ENCODE assay signal across 13 cellular contexts in genomic region chr20:37348643-37349516, GRCh38. TPM values are rescaled to one million over a fixed set of nuclear protein-coding genes. Genes with fewer than 3 reads are reported as not detected.
DNase-seq lines count a peak whose midpoint lies in the region; FAIRE-seq and TF ChIP-seq lines count a peak whose summit lies in the region.
"Had no signal": no experiment of that assay in that cellular context is flagged by ENCODE, and none has a peak within 500 bp of the region (broad histone marks: within the 10 kb centered on the region; RNA-seq: fewer than 3 reads in every experiment).

No MANE protein-coding gene starts in this region.

- H3K36me3 ChIP-seq in HUES6 (ENCODE audit: control insufficient read depth, insufficient read depth, low read length) (peaks cover 36% of the 10 kb centered on the region; the same call in 1 of the 2 replicates), H1 (ENCODE audit: control insufficient read depth in 2 of 4, insufficient read depth in 4 of 4, low read length in 3 of 4) (peaks cover 0 to 4% (median 0%) of the 10 kb centered on the region in 4 experiments; a peak in 3 of 8 replicates)

- H3K9me3 Mint-ChIP-seq in CD14-positive monocyte, result peaks cover 0 to 6% (median 0%) of the 10 kb centered on the region in 7 donors
- no peaks in the 10 kb centered on the region for H3K9me3 Mint-ChIP-seq in progenitor cell of endocrine pancreas (ENCODE audit: low read depth)

- no peak overlapping the region for H3K4me2 ChIP-seq in H1 (ENCODE audit: insufficient read depth in 1 of 2, low read depth in 2 of 2, low read length in 2 of 2)

- no peak for TF ChIP-seq CTCF in CD14-positive monocyte (IDR thresholded peaks at IDR 0.05)
- no peak for TF ChIP-seq CTCF in H1 (IDR thresholded peaks at IDR 0.05; ENCODE audit: control extremely low read depth in 1 of 3, insufficient read depth in 1 of 3, low read depth in 1 of 3, low read length in 3 of 3)
- no peak for TF ChIP-seq CTCF in progenitor cell of endocrine pancreas (IDR thresholded peaks at IDR 0.05; ENCODE audit: unreplicated experiment)

- no peak overlapping the region for H3K56ac ChIP-seq in H1 (replicated peaks; ENCODE audit: insufficient read length, low read depth, low read length)

- TF ChIP-seq POLR2A in H1 (IDR thresholded peaks at IDR 0.05; ENCODE audit: control extremely low read depth in 1 of 2, low read depth in 2 of 2, low read length in 2 of 2), result no peak

- TF ChIP-seq RAD21 in H1 (IDR thresholded peaks at IDR 0.05 in 1 of 2, conservative IDR thresholded peaks at IDR 0.05 in 1 of 2; ENCODE audit: low read depth in 2 of 2, low read length in 2 of 2), result no peak

- H3K23ac ChIP-seq in H1 (ENCODE audit: insufficient read length), result no peak overlapping the region

- H3K4me1 Mint-ChIP-seq in CD14-positive monocyte, result peaks cover 60% of the 10 kb centered on the region
- peaks cover 30% of the 10 kb centered on the region for H3K4me1 Mint-ChIP-seq in progenitor cell of endocrine pancreas (ENCODE audit: low read depth)

- no peak overlapping the region for H4K5ac ChIP-seq in H1 (ENCODE audit: insufficient read length, low read depth, low read length)

- POLR2A ChIA-PET in H1 (lab: Charles Lee; ENCODE audit: partially characterized antibody), result interaction anchor here (0.6 to 8.3 kb wide), 10 partner anchors 11 to 98 kb away, joined by 3 to 50 read pairs (median 4); no protein-coding TSS in a partner anchor

- peaks cover 35% of the 10 kb centered on the region for H3K4me1 ChIP-seq in HUES6 (ENCODE audit: control insufficient read depth, insufficient read depth, low read length)
- peaks cover 0 to 11% (median 6%) of the 10 kb centered on the region in 4 experiments; a peak in 4 of 7 replicates for H3K4me1 ChIP-seq in H1 (replicated peaks in 1 of 4; ENCODE audit: control insufficient read depth in 3 of 4, insufficient read depth in 4 of 4, low read length in 3 of 4)

- H2BK20ac ChIP-seq in H1 (ENCODE audit: low read length), result no peak overlapping the region

- no peak overlapping the region for H3K18ac ChIP-seq in H1 (ENCODE audit: extremely low read depth, low read length)

- in situ Hi-C loops in KBM-7 (cut with MboI; ENCODE audit: low pct_unique_long_range_greater_than_20kb, low sequenced_read_pairs), result no loop called here

- H2BK5ac ChIP-seq in H1 (ENCODE audit: low read depth, low read length), result no peak overlapping the region

- intact Hi-C loops in CD14-positive monocyte (cut with micrococcal nuclease), result loop anchor here in 1 of 2 donors (5.0 kb wide), 1 partner anchor 33 kb away; no protein-coding TSS in a partner anchor

- no peak overlapping the region for H3K4ac ChIP-seq in H1 (replicated peaks; ENCODE audit: insufficient read length, low read depth, low read length)

- H3K9ac ChIP-seq in HUES6 (ENCODE audit: low read length), result peak overlapping the region; percentile 77
- no peak overlapping the region for H3K9ac ChIP-seq in H1 (replicated peaks in 1 of 4; ENCODE audit: extremely low read depth in 1 of 4, low read depth in 3 of 4, low read length in 3 of 4)

- H3K27ac Mint-ChIP-seq in CD14-positive monocyte (peak overlapping the region in 6 of 7 donors; percentile 78 to 94 (median 83)), progenitor cell of endocrine pancreas (peak overlapping the region; percentile 55)

- H3K23me2 ChIP-seq in H1 (ENCODE audit: low read depth, low read length), result no peaks in the 10 kb centered on the region; the same call in 1 of the 2 replicates

- H4K20me1 ChIP-seq in H1 (replicated peaks in 1 of 2; ENCODE audit: control insufficient read depth in 1 of 2, insufficient read depth in 2 of 2, low read length in 2 of 2), result peaks cover 3 to 20% of the 10 kb centered on the region in 2 experiments

- peaks cover 19% of the 10 kb centered on the region for H3K79me1 ChIP-seq in H1 (ENCODE audit: low read depth, low read length)

- WGBS in H1 (ENCODE audit: extremely low coverage in 1 of 2, insufficient coverage in 1 of 2, insufficient read length in 1 of 2, insufficient replicate concordance in 2 of 2, low coverage in 1 of 2, low lambda C conversion rate in 2 of 2, missing lambda C conversion rate in 1 of 2), 2 experiments, result 82% methylated on average over 7 of the region's 7 CpGs; no CpG with 5 or more reads in 1 of the 2 experiments

- no peaks in the 10 kb centered on the region for H3K27me3 ChIP-seq in HUES6 (ENCODE audit: control insufficient read depth, insufficient read depth, low read length)
- no peaks in the 10 kb centered on the region for H3K27me3 ChIP-seq in H1 (replicated peaks in 1 of 4; ENCODE audit: control insufficient read depth in 3 of 4, extremely low read depth in 1 of 4, insufficient read depth in 3 of 4, low read length in 3 of 4)
- H3K27me3 ChIP-seq: gastroesophageal sphincter had no signal

- H2AK5ac ChIP-seq in H1 (ENCODE audit: low read depth, low read length), result no peak overlapping the region

- H2BK120ac ChIP-seq in H1 (replicated peaks; ENCODE audit: low read depth, low read length), result no peak overlapping the region

- no peak overlapping the region for H4K8ac ChIP-seq in H1 (ENCODE audit: extremely low read depth, insufficient read depth, low read length)

- H2BK15ac ChIP-seq in H1 (ENCODE audit: low read length), result no peak overlapping the region

- H3K36me3 Mint-ChIP-seq in CD14-positive monocyte (peaks cover 54 to 56% of the 10 kb centered on the region in 2 donors), progenitor cell of endocrine pancreas (ENCODE audit: insufficient read depth) (peaks cover 15% of the 10 kb centered on the region)

- no peak overlapping the region for H2AFZ ChIP-seq in H1 (ENCODE audit: low read length)

- no peak for TF ChIP-seq EP300 in H1 (IDR thresholded peaks at IDR 0.05; ENCODE audit: borderline replicate concordance in 1 of 2, low read depth in 2 of 2, low read length in 2 of 2)

- H3K27ac ChIP-seq in HUES6 (ENCODE audit: low read depth, low read length) (no peak overlapping the region), H1 (ENCODE audit: low read depth, low read length) (no peak overlapping the region)

- H3K27me3 Mint-ChIP-seq in CD14-positive monocyte (ENCODE audit: low read depth in 3 of 3) (peaks cover 14 to 28% (median 19%) of the 10 kb centered on the region in 3 donors), progenitor cell of endocrine pancreas (no peaks in the 10 kb centered on the region)

- H3K4me3 ChIP-seq in HUES6 (ENCODE audit: low read depth, low read length), result no peak overlapping the region; the same call in 1 of the 2 replicates
- H3K4me3 ChIP-seq in H1 (ENCODE audit: extremely low read depth in 1 of 4, insufficient read depth in 2 of 4, low read depth in 3 of 4, low read length in 4 of 4), result no peak overlapping the region
- H3K4me3 ChIP-seq: gastroesophageal sphincter had no signal

- no peak overlapping the region for H2BK12ac ChIP-seq in H1 (ENCODE audit: low read depth, low read length)

- H3K14ac ChIP-seq in H1 (ENCODE audit: insufficient read length), result no peak overlapping the region

- H3K4me3 Mint-ChIP-seq in CD14-positive monocyte, result peak overlapping the region; percentile 74 to 76
- H3K4me3 Mint-ChIP-seq in progenitor cell of endocrine pancreas (ENCODE audit: low read depth), result no peak overlapping the region

- peak; percentile 21 for DNase-seq in CD14-positive monocyte (ENCODE audit: low spot score)
- no peak for DNase-seq in H1 (ENCODE audit: low read depth in 1 of 2, low spot score in 2 of 2)
- no peak for DNase-seq in progenitor cell of endocrine pancreas (ENCODE audit: low spot score, unreplicated experiment)
- DNase-seq in NCI-H510A treated with DMSO at 0.1 percent for 48 hours (lab: John Stamatoyannopoulos, UW), result no peak
- DNase-seq in KBM-7, result no peak
- DNase-seq in SIG-M5 (lab: John Stamatoyannopoulos, UW), result no peak
- DNase-seq in amygdala (lab: John Stamatoyannopoulos, UW), result no peak
- DNase-seq: effector CD4-positive, alpha-beta T cell; left cardiac atrium; NCI-H345 had no signal

- CTCF ChIA-PET in H1 (lab: Charles Lee; ENCODE audit: partially characterized antibody), result interaction anchor here (0.7 to 1.5 kb wide), 5 partner anchors 41 to 158 kb away, joined by 3 to 4 read pairs (median 3); no protein-coding TSS in a partner anchor

- FAIRE-seq in H1 (lab: Jason Lieb, UNC), result no peak
- FAIRE-seq: G401.6 had no signal

- no peak overlapping the region for H4K91ac ChIP-seq in H1 (replicated peaks; ENCODE audit: insufficient read length, low read length)

- H3K9me3 ChIP-seq in HUES6 (ENCODE audit: control insufficient read depth, insufficient read depth, low read depth, low read length) (no peaks in the 10 kb centered on the region), H1 (ENCODE audit: insufficient read depth in 2 of 2, low read depth in 1 of 2, low read length in 1 of 2) (no peaks in the 10 kb centered on the region)
- H3K9me3 ChIP-seq: gastroesophageal sphincter had no signal

- H3K79me2 ChIP-seq in H1 (ENCODE audit: control insufficient read depth in 1 of 2, insufficient read depth in 2 of 2, low read length in 2 of 2), result peaks cover 6 to 69% of the 10 kb centered on the region in 2 experiments; a peak in 3 of 4 replicates

TF ChIP-seq in H1, 55 proteins besides CTCF, POLR2A, EP300 and RAD21:
- TF ChIP-seq KDM1A (IDR thresholded peaks at IDR 0.05; ENCODE audit: borderline replicate concordance, low read length), result 0 out of 2 replicates have a peak, but pooled peaks have one; percentile 53
- no peak for TF ChIP-seq BCL11A (IDR thresholded peaks at IDR 0.05; ENCODE audit: low read depth in 2 of 2, low read length in 2 of 2)
TF ChIP-seq in H1: peak in this region for 1.

RNA-seq across cellular contexts. Expression of gene SRC, which starts 2.9 kb away (rescaled TPM):
- polyA plus RNA-seq in CD14-positive monocyte, result 1 to 10 TPM; 4.9 to 6.8 TPM
- 28.8 and 29.8 TPM in 2 replicates for total RNA-seq in H1 (2021; fragmentation: NEBNext Ultra II Directional; extraction: Animal tissue kit (Norgen Biotek cat#: 25700))
- polyA plus RNA-seq in H1 (2011; rRNA removed), result 27.6 and 35.4 TPM in 2 replicates
- polyA plus RNA-seq in H1 (2011; cell fraction: cytosol; rRNA removed), result 25.1 TPM
- 100 TPM for polyA plus RNA-seq in H1 (2011; cell fraction: nucleus; rRNA removed)
- polyA plus RNA-seq in H1 (2012, experiment 1 of 2), result 19.4 to 31.2 TPM (median 26.5 TPM) in 4 replicates
- polyA plus RNA-seq in H1 (2012, experiment 2 of 2), result 20.4 TPM
- 17.9 TPM for polyA plus RNA-seq in H1 (2013, experiment 1 of 2)
- polyA plus RNA-seq in H1 (2013, experiment 2 of 2), result 15.1 TPM
- 28.2 and 38.4 TPM in 2 replicates for polyA minus RNA-seq in H1 (2011; rRNA and poly(A)+ RNA removed)
- polyA minus RNA-seq in H1 (2011; cell fraction: cytosol; rRNA and poly(A)+ RNA removed), result 28.6 TPM
- 41.9 TPM for polyA minus RNA-seq in H1 (2011; cell fraction: nucleus; rRNA and poly(A)+ RNA removed)
- 126 and 128 TPM in 2 replicates for total RNA-seq in progenitor cell of endocrine pancreas

RNA-seq across cellular contexts. Expression of gene MANBAL, which starts 59.4 kb away (rescaled TPM):
- polyA plus RNA-seq in CD14-positive monocyte (10 to 100 TPM; 17.1 to 17.3 TPM), H1 (2011; rRNA removed) (120 and 140 TPM in 2 replicates)
- total RNA-seq in H1 (2021; fragmentation: NEBNext Ultra II Directional; extraction: Animal tissue kit (Norgen Biotek cat#: 25700)), result 42.8 and 44.4 TPM in 2 replicates
- polyA plus RNA-seq in H1 (2011; cell fraction: cytosol; rRNA removed), result 98.6 TPM
- 64.4 TPM for polyA plus RNA-seq in H1 (2011; cell fraction: nucleus; rRNA removed)
- 60.6 to 68.4 TPM (median 64.0 TPM) in 4 replicates for polyA plus RNA-seq in H1 (2012, experiment 1 of 2)
- 70.1 TPM for polyA plus RNA-seq in H1 (2012, experiment 2 of 2)
- 48.6 TPM for polyA plus RNA-seq in H1 (2013, experiment 1 of 2)
- polyA plus RNA-seq in H1 (2013, experiment 2 of 2), result 56.1 TPM
- polyA minus RNA-seq in H1 (2011; rRNA and poly(A)+ RNA removed), result 46.6 and 52.2 TPM in 2 replicates
- polyA minus RNA-seq in H1 (2011; cell fraction: cytosol; rRNA and poly(A)+ RNA removed), result 22.8 TPM
- 16.5 TPM for polyA minus RNA-seq in H1 (2011; cell fraction: nucleus; rRNA and poly(A)+ RNA removed)
- 39.4 and 41.2 TPM in 2 replicates for total RNA-seq in progenitor cell of endocrine pancreas
